In the genomic region with DNA sequence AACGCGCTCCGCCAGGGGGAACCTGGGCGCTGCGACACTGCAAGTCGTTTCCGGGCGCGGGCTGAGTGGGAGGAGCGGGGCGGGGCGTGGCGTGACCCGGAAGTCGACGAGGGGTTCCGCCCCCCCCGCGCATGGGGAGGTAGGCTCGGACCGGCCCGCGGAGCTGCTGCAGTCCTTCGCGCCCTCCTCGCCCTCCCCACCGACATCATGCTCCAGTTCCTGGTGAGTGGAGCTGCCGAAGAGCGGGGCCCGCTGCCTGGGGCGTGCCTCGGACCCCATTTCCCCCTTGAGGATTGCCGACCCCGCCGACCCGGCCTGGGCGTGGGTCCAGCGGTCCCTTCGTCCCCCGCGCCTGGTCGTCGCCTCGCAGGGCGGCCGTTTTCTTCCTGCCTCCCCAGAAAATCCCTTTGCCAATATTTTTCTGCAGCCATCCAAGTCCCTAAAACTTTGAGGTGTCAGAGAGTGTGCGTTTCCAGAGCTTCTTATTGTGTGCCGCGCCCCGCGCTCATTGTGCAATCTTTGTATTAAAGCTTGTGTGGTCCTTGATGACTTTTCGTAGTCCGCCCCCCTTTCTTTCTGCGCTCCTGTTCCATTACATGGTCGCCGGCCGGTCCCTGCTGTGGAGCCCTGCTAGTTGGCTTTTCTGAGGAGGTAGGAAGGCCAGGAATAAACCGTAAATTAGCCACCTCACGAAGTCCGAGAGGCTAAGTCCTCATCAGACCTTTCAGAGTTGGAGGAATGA, we compare ENCODE assay signal across 8 cellular contexts. TPM values are rescaled to one million over a fixed set of nuclear protein-coding genes. Genes with fewer than 3 reads are reported as not detected.
A peak's percentile ranks its signal among the peaks of the same experiment; 100 is the strongest.
DNase-seq lines count a peak whose midpoint lies in the region; ATAC-seq and TF ChIP-seq lines count a peak whose summit lies in the region.

A gene (plus strand): TSS at position 142 of the 742 bp plus-strand sequence.

- intact Hi-C loops in activated B cell treated with CpG ODN at 0.5 μM for 24 hours (cut with micrococcal nuclease), result loop anchor here (1.0 to 10.0 kb wide), 11 partner anchors 10 to 1536 kb away; a partner anchor contains a TSS

- in situ Hi-C loops in GM18951 (cut with MboI; ENCODE audit: low sequenced_read_pairs, unreplicated experiment), result no loop called here

- peak within 1 kb of the TSS; percentile 91 for H3K4me3 Mint-ChIP-seq in activated B cell treated with CpG ODN at 0.5 μM for 24 hours
- peak within 1 kb of the TSS; percentile 96 to 99 (median 97) for H3K4me3 Mint-ChIP-seq in immature natural killer cell

- peak; percentile 97 for TF ChIP-seq POLR2A in GM18951 (IDR thresholded peaks at IDR 0.05; ENCODE audit: extremely low read depth, insufficient read depth, insufficient read length)

- ATAC-seq in HG03175 (IDR thresholded peaks at IDR 0.05; ENCODE audit: unreplicated experiment) (peak; percentile 95), activated B cell treated with CpG ODN at 0.5 μM for 24 hours (ENCODE audit: low read depth) (peak; percentile 98)

- CTCF ChIA-PET in activated B cell treated with CpG ODN at 0.5 μM for 24 hours (lab: Charles Lee), result interaction anchor here (0.6 to 1.7 kb wide), 2 partner anchors 12 to 19 kb away, joined by 3 to 4 read pairs; no protein-coding TSS in a partner anchor

- peak within 1 kb of the TSS; percentile 80 to 99 for H3K4me3 ChIP-seq in cardiac fibroblast (replicated peaks in 1 of 2; ENCODE audit: low read depth in 2 of 2, low read length in 2 of 2)

- TF ChIP-seq CTCF in AG09319 (IDR thresholded peaks at IDR 0.05; ENCODE audit: low read depth, low read length) (peak; percentile 67), activated B cell treated with CpG ODN at 0.5 μM for 24 hours (IDR thresholded peaks at IDR 0.05) (no peak), cardiac fibroblast (IDR thresholded peaks at IDR 0.05; ENCODE audit: low read depth, low read length) (peak; percentile 71)

- H3K4me1 Mint-ChIP-seq in activated B cell treated with CpG ODN at 0.5 μM for 24 hours (peaks cover 39% of the 10 kb centered on the region), immature natural killer cell (peaks cover 31 to 41% of the 10 kb centered on the region in 2 donors)

- H3K9me3 Mint-ChIP-seq in activated B cell treated with CpG ODN at 0.5 μM for 24 hours (no peaks in the 10 kb centered on the region), immature natural killer cell (no peaks in the 10 kb centered on the region)

- POLR2A ChIA-PET in activated B cell treated with CpG ODN at 0.5 μM for 24 hours (lab: Charles Lee), result interaction anchor here (0.6 to 1.4 kb wide), 10 partner anchors 9 to 1017 kb away, joined by 3 to 7 read pairs (median 3); a partner anchor contains a TSS

- H3K27me3 Mint-ChIP-seq in activated B cell treated with CpG ODN at 0.5 μM for 24 hours (no peaks in the 10 kb centered on the region), immature natural killer cell (ENCODE audit: low read depth in 3 of 3) (peaks cover 5 to 9% (median 7%) of the 10 kb centered on the region in 3 donors)

- DNase-seq in AG09319 (ENCODE audit: extremely low read depth, low read depth) (peak; percentile 90), NCI-H2227 treated with DMSO at 0.1 percent for 48 hours (lab: John Stamatoyannopoulos, UW) (peak; percentile 95), activated B cell treated with CpG ODN at 0.5 μM for 24 hours (peak; percentile 96), cardiac fibroblast (ENCODE audit: low read depth in 2 of 2) (peak; percentile 96 to 98), immature natural killer cell (peak; percentile 94 to 95 (median 95)), smooth muscle cell of the brain vasculature (ENCODE audit: low read depth, low spot score) (peak; percentile 90)

- peak within 1 kb of the TSS; percentile 79 for H3K27ac Mint-ChIP-seq in activated B cell treated with CpG ODN at 0.5 μM for 24 hours
- H3K27ac Mint-ChIP-seq in immature natural killer cell, result peak within 1 kb of the TSS; percentile 86 to 97 (median 94)

- H3K36me3 Mint-ChIP-seq in activated B cell treated with CpG ODN at 0.5 μM for 24 hours (ENCODE audit: low read depth) (peaks cover 11% of the 10 kb centered on the region), immature natural killer cell (peaks cover 0 to 3% (median 3%) of the 10 kb centered on the region in 3 donors)

RNA-seq across cellular contexts. Expression of the gene that starts here (rescaled TPM):
- total RNA-seq in activated B cell treated with CpG ODN at 0.5 μM for 24 hours, result 24.2 and 26.2 TPM in 2 replicates
- polyA plus RNA-seq in immature natural killer cell, result 10 to 100 TPM; 67.5 to 92.1 (median 74.8) TPM

Comparison
In these comparisons a context has a peak if more than half of its experiments do, and no peak if none do; other contexts are left out.
1. Peak in every context shown above with its lines: DNase-seq, ATAC-seq and H3K4me3 ChIP-seq.